32 cellular contexts compared by ENCODE assay signal in genomic region chr9:105678781-105679180, GRCh38. TPM values are rescaled to one million over a fixed set of nuclear protein-coding genes. Genes with fewer than 3 reads are reported as not detected.
"Had no signal": no experiment of that assay in that cellular context is flagged by ENCODE, and none has a peak within 500 bp of the region (broad histone marks: within the 10 kb centered on the region; RNA-seq: fewer than 3 reads in every experiment).

No MANE protein-coding gene starts in this region.

- H3K4me3 Mint-ChIP-seq: activated CD4-positive, alpha-beta memory T cell treated with anti-CD3 and anti-CD28 coated beads, Interleukin-2, amount 10 ng/mL, durations not matched to agents 7 days and 5 days; activated CD4-positive, alpha-beta T cell treated with anti-CD3 and anti-CD28 coated beads, Interleukin-2, amount 10 ng/mL, durations not matched to agents 7 days and 5 days; activated naive CD4-positive, alpha-beta T cell treated with anti-CD3 and anti-CD28 coated beads, Interleukin-2, amount 10 ng/mL, durations not matched to agents 7 days and 5 days; activated naive CD8-positive, alpha-beta T cell treated with anti-CD3 and anti-CD28 coated beads, Interleukin-2, amount 10 ng/mL, durations not matched to agents 7 days and 5 days; activated T-cell treated with anti-CD3 and anti-CD28 coated beads, Interleukin-2, amount 50 U/mL, for 24 hours; activated T-cell treated with anti-CD3 and anti-CD28 coated beads, Interleukin-2, amount 50 U/mL, for 72 hours; brain; T-helper 17 cell; T-helper 2 cell treated with Interferon-gamma antibody and Interleukin-4, amounts not matched to agents 5 μg/mL and 100 μg/mL, for 36 hours; WTC11 had no signal

- FAIRE-seq: frontal cortex had no signal

- H3K27me3 ChIP-seq: ascending aorta, breast epithelium, cardiac muscle cell, colonic mucosa had no signal

- H3K9me3 ChIP-seq: ascending aorta, breast epithelium, colonic mucosa had no signal

- H3K4me1 ChIP-seq: ascending aorta, breast epithelium, colonic mucosa had no signal

- H3K9me3 Mint-ChIP-seq: activated CD4-positive, alpha-beta memory T cell treated with anti-CD3 and anti-CD28 coated beads, Interleukin-2, amount 10 ng/mL, durations not matched to agents 7 days and 5 days; activated CD4-positive, alpha-beta T cell treated with anti-CD3 and anti-CD28 coated beads, Interleukin-2, amount 10 ng/mL, durations not matched to agents 7 days and 5 days; activated naive CD4-positive, alpha-beta T cell treated with anti-CD3 and anti-CD28 coated beads, Interleukin-2, amount 10 ng/mL, durations not matched to agents 7 days and 5 days; activated naive CD4-positive, alpha-beta T cell treated with anti-CD3 and anti-CD28 coated beads, Interleukin-2, amount 50 U/mL, for 72 hours; activated naive CD8-positive, alpha-beta T cell treated with anti-CD3 and anti-CD28 coated beads, Interleukin-2, amount 10 ng/mL, durations not matched to agents 7 days and 5 days; activated T-cell treated with anti-CD3 and anti-CD28 coated beads, Interleukin-2, amount 50 U/mL, for 24 hours; activated T-cell treated with anti-CD3 and anti-CD28 coated beads, Interleukin-2, amount 50 U/mL, for 72 hours; T-helper 2 cell treated with Interferon-gamma antibody and Interleukin-4, amounts not matched to agents 5 μg/mL and 100 μg/mL, for 36 hours; WTC11 had no signal

- H3K4me3 ChIP-seq: ascending aorta, breast epithelium, cardiac muscle cell, colonic mucosa had no signal

- H3K4me1 Mint-ChIP-seq: activated CD4-positive, alpha-beta memory T cell treated with anti-CD3 and anti-CD28 coated beads, Interleukin-2, amount 10 ng/mL, durations not matched to agents 7 days and 5 days; activated CD4-positive, alpha-beta T cell treated with anti-CD3 and anti-CD28 coated beads, Interleukin-2, amount 10 ng/mL, durations not matched to agents 7 days and 5 days; activated naive CD4-positive, alpha-beta T cell treated with anti-CD3 and anti-CD28 coated beads, Interleukin-2, amount 10 ng/mL, durations not matched to agents 7 days and 5 days; activated naive CD8-positive, alpha-beta T cell treated with anti-CD3 and anti-CD28 coated beads, Interleukin-2, amount 10 ng/mL, durations not matched to agents 7 days and 5 days; T-helper 17 cell had no signal

- DNase-seq: activated CD4-positive, alpha-beta memory T cell treated with anti-CD3 and anti-CD28 coated beads, Interleukin-2, amount 10 ng/mL, durations not matched to agents 7 days and 5 days; activated CD4-positive, alpha-beta T cell treated with anti-CD3 and anti-CD28 coated beads for 1 hour; activated CD4-positive, alpha-beta T cell treated with anti-CD3 and anti-CD28 coated beads for 4 hours; activated CD4-positive, alpha-beta T cell treated with anti-CD3 and anti-CD28 coated beads, Interleukin-2, amount 10 ng/mL, durations not matched to agents 7 days and 5 days; activated CD4-positive, alpha-beta T cell treated with anti-CD3 and anti-CD28 coated beads, Interleukin-2, amount 50 U/mL, for 4 hours; activated CD8-positive, alpha-beta memory T cell treated with anti-CD3 and anti-CD28 coated beads, Interleukin-2, amount 50 U/mL, for 48 hours; activated gamma-delta T cell; activated naive CD4-positive, alpha-beta T cell; activated naive CD4-positive, alpha-beta T cell treated with anti-CD3 and anti-CD28 coated beads, Interleukin-2, amount 10 ng/mL, durations not matched to agents 7 days and 5 days; activated naive CD8-positive, alpha-beta T cell treated with anti-CD3 and anti-CD28 coated beads, Interleukin-2, amount 10 ng/mL, durations not matched to agents 7 days and 5 days; activated T-cell treated with anti-CD3 and anti-CD28 coated beads for 4 hours; activated T-cell treated with anti-CD3 and anti-CD28 coated beads, Interleukin-2, amount 50 U/mL, for 24 hours; activated T-cell treated with anti-CD3 and anti-CD28 coated beads, Interleukin-2, amount 50 U/mL, for 72 hours; central memory CD4-positive, alpha-beta T cell; cerebellar nuclear complex; effector CD8-positive, alpha-beta T cell; foreskin fibroblast; head of caudate nucleus; T-helper 1 cell; T-helper 17 cell; T1000 had no signal

- ATAC-seq: activated naive CD4-positive, alpha-beta T cell treated with anti-CD3 and anti-CD28 coated beads, Interleukin-2, amount 50 U/mL, for 72 hours; activated T-cell treated with anti-CD3 and anti-CD28 coated beads, Interleukin-2, amount 50 U/mL, for 72 hours; esophagus mucosa; T-helper 17 cell had no signal

- H3K27me3 Mint-ChIP-seq: activated CD4-positive, alpha-beta T cell treated with anti-CD3 and anti-CD28 coated beads, Interleukin-2, amount 10 ng/mL, durations not matched to agents 7 days and 5 days; activated T-cell treated with anti-CD3 and anti-CD28 coated beads, Interleukin-2, amount 50 U/mL, for 24 hours had no signal

- H3K27ac ChIP-seq: ascending aorta, breast epithelium, cardiac muscle cell, colonic mucosa had no signal

- H3K36me3 Mint-ChIP-seq: activated naive CD4-positive, alpha-beta T cell treated with anti-CD3 and anti-CD28 coated beads, Interleukin-2, amount 10 ng/mL, durations not matched to agents 7 days and 5 days; activated naive CD4-positive, alpha-beta T cell treated with anti-CD3 and anti-CD28 coated beads, Interleukin-2, amount 50 U/mL, for 72 hours; activated naive CD8-positive, alpha-beta T cell treated with anti-CD3 and anti-CD28 coated beads, Interleukin-2, amount 10 ng/mL, durations not matched to agents 7 days and 5 days; brain; WTC11 had no signal

- H3K36me3 ChIP-seq: ascending aorta, breast epithelium, cardiac muscle cell, colonic mucosa had no signal

- H3K27ac Mint-ChIP-seq: activated CD4-positive, alpha-beta memory T cell treated with anti-CD3 and anti-CD28 coated beads, Interleukin-2, amount 10 ng/mL, durations not matched to agents 7 days and 5 days; activated CD4-positive, alpha-beta T cell treated with anti-CD3 and anti-CD28 coated beads, Interleukin-2, amount 10 ng/mL, durations not matched to agents 7 days and 5 days; activated naive CD4-positive, alpha-beta T cell treated with anti-CD3 and anti-CD28 coated beads, Interleukin-2, amount 10 ng/mL, durations not matched to agents 7 days and 5 days; activated naive CD4-positive, alpha-beta T cell treated with anti-CD3 and anti-CD28 coated beads, Interleukin-2, amount 50 U/mL, for 72 hours; activated naive CD8-positive, alpha-beta T cell treated with anti-CD3 and anti-CD28 coated beads, Interleukin-2, amount 10 ng/mL, durations not matched to agents 7 days and 5 days; activated T-cell treated with anti-CD3 and anti-CD28 coated beads, Interleukin-2, amount 50 U/mL, for 24 hours; activated T-cell treated with anti-CD3 and anti-CD28 coated beads, Interleukin-2, amount 50 U/mL, for 72 hours; brain; T-helper 17 cell; T-helper 2 cell treated with Interferon-gamma antibody and Interleukin-4, amounts not matched to agents 5 μg/mL and 100 μg/mL, for 36 hours had no signal

RNA-seq across cellular contexts. Expression of gene TAL2, which starts 16.5 kb away (rescaled TPM):
- total RNA-seq: activated CD4-positive, alpha-beta memory T cell treated with anti-CD3 and anti-CD28 coated beads, Interleukin-2, amount 10 ng/mL, durations not matched to agents 7 days and 5 days; activated CD4-positive, alpha-beta T cell treated with anti-CD3 and anti-CD28 coated beads, Interleukin-2, amount 10 ng/mL, durations not matched to agents 7 days and 5 days; activated naive CD8-positive, alpha-beta T cell treated with anti-CD3 and anti-CD28 coated beads, Interleukin-2, amount 10 ng/mL, durations not matched to agents 7 days and 5 days; activated T-cell treated with anti-CD3 and anti-CD28 coated beads, Interleukin-2, amount 50 U/mL, for 72 hours; ascending aorta; breast epithelium; cardiac muscle cell; colonic mucosa; epithelial cell of proximal tubule; esophagus mucosa; T-helper 17 cell; WTC11 had no signal
